ENCODE assay signal across 8 cellular contexts in genomic region chr12:12718853-12719252, GRCh38. TPM values are rescaled to one million over a fixed set of nuclear protein-coding genes. Genes with fewer than 3 reads are reported as not detected.
A peak's percentile ranks its signal among the peaks of the same experiment; 100 is the strongest.
DNase-seq lines count a peak whose midpoint lies in the region; ATAC-seq, FAIRE-seq and TF ChIP-seq lines count a peak whose summit lies in the region.

No MANE protein-coding gene starts in this region.

- H3K36me3 Mint-ChIP-seq in astrocyte (ENCODE audit: low read depth, unreplicated experiment), result peaks cover 5% of the 10 kb centered on the region

- peak overlapping the region; percentile 100 for H3K9ac ChIP-seq in Loucy (ENCODE audit: low read depth, low read length, poor library complexity, severe bottlenecking)
- peak overlapping the region; percentile 98 for H3K9ac ChIP-seq in astrocyte (ENCODE audit: low read length)

- no peaks in the 10 kb centered on the region for H3K9me2 ChIP-seq in Loucy (replicated peaks; ENCODE audit: low read depth, low read length)

- H3K79me2 ChIP-seq in Loucy (ENCODE audit: insufficient read depth, low read length), result peaks cover 79% of the 10 kb centered on the region
- peaks cover 67% of the 10 kb centered on the region for H3K79me2 ChIP-seq in astrocyte (ENCODE audit: insufficient read depth, low read length)

- H3K4me3 Mint-ChIP-seq in astrocyte (ENCODE audit: unreplicated experiment), result peak overlapping the region; percentile 99

- FAIRE-seq in astrocyte (lab: Jason Lieb, UNC), result no peak

- H3K4me3 ChIP-seq in GM06990 (replicated peaks; ENCODE audit: low read depth, low read length) (peak overlapping the region; percentile 97), Loucy (ENCODE audit: low read length, poor library complexity, severe bottlenecking) (peak overlapping the region; percentile 99), astrocyte (ENCODE audit: insufficient read depth, low read depth, low read length) (peak overlapping the region; percentile 93), left lung (peak overlapping the region; percentile 82 to 90), testis (peak overlapping the region; percentile 86 to 98)

- H3K27me3 ChIP-seq in GM06990 (replicated peaks; ENCODE audit: control insufficient read depth, insufficient read depth, low read length), result no peaks in the 10 kb centered on the region
- H3K27me3 ChIP-seq in Loucy (ENCODE audit: insufficient read depth, low read length, poor library complexity, severe bottlenecking), result peaks cover 21% of the 10 kb centered on the region
- H3K27me3 ChIP-seq in astrocyte (ENCODE audit: insufficient read depth, low read length), result no peaks in the 10 kb centered on the region
- H3K27me3 ChIP-seq in left lung, result no peaks in the 10 kb centered on the region
- no peaks in the 10 kb centered on the region for H3K27me3 ChIP-seq in testis

- H3K4me2 ChIP-seq in Loucy (ENCODE audit: low read depth, low read length, poor library complexity, severe bottlenecking) (peak overlapping the region; percentile 91), astrocyte (ENCODE audit: low read length) (peak overlapping the region; percentile 89)

- TF ChIP-seq CTCF in GM06990 (IDR thresholded peaks at IDR 0.05; ENCODE audit: insufficient read depth, low read length, poor library complexity, severe bottlenecking) (no peak), Loucy (conservative IDR thresholded peaks at IDR 0.05; ENCODE audit: low read length) (no peak), astrocyte (IDR thresholded peaks at IDR 0.05; ENCODE audit: insufficient read depth, low read depth, low read length) (no peak), left lung (IDR thresholded peaks at IDR 0.05) (no peak), testis (IDR thresholded peaks at IDR 0.05) (no peak)

- H3K27me3 Mint-ChIP-seq in astrocyte (ENCODE audit: low read depth, unreplicated experiment), result peaks cover 6% of the 10 kb centered on the region

- DNase-seq in GM06990 (ENCODE audit: extremely low read depth, insufficient read length) (no peak), astrocyte (ENCODE audit: low read depth) (no peak), left lung (peak in 1 of 2 donors; percentile 44), testis (no peak), left lobe of liver (ENCODE audit: low spot score) (no peak)

- no peaks in the 10 kb centered on the region for H3K9me3 Mint-ChIP-seq in astrocyte (ENCODE audit: unreplicated experiment)

- H3K9me3 ChIP-seq in Loucy (ENCODE audit: insufficient read depth, low read depth, low read length), result no peaks in the 10 kb centered on the region
- no peaks in the 10 kb centered on the region for H3K9me3 ChIP-seq in astrocyte (ENCODE audit: insufficient read depth, low read depth, low read length)
- no peaks in the 10 kb centered on the region for H3K9me3 ChIP-seq in left lung
- no peaks in the 10 kb centered on the region for H3K9me3 ChIP-seq in testis

- H3K27ac ChIP-seq in astrocyte (ENCODE audit: low read depth, low read length), result peak overlapping the region; percentile 92
- peak overlapping the region; percentile 99 to 100 for H3K27ac ChIP-seq in left lung
- peak overlapping the region; percentile 95 to 100 for H3K27ac ChIP-seq in testis

- ATAC-seq in left lung, result no peak
- no peak for ATAC-seq in left lobe of liver
- ATAC-seq in HG03342 (IDR thresholded peaks at IDR 0.05; ENCODE audit: unreplicated experiment), result no peak
- ATAC-seq in HG02938 (IDR thresholded peaks at IDR 0.05; ENCODE audit: unreplicated experiment), result no peak

- intact Hi-C loops in left lung (cut with DNase I) (no loop called here), testis (cut with DNase I; ENCODE audit: low total_unique reads) (no loop called here)

- H3F3A ChIP-seq in Loucy (ENCODE audit: low read depth), result peaks cover 14% of the 10 kb centered on the region

- H3K27ac Mint-ChIP-seq in astrocyte (ENCODE audit: unreplicated experiment), result peak overlapping the region; percentile 87

- H4K20me1 ChIP-seq in Loucy (ENCODE audit: insufficient read depth, low read length, poor library complexity, severe bottlenecking) (peaks cover 41% of the 10 kb centered on the region), astrocyte (ENCODE audit: insufficient read depth, low read length) (peaks cover 20% of the 10 kb centered on the region)

- WGBS in testis, 2 donors, result 7 to 12% methylated on average over 14 of the region's 14 CpGs

- TF ChIP-seq POLR2A in testis (IDR thresholded peaks at IDR 0.05), result no peak

- no peak overlapping the region for H2AFZ ChIP-seq in Loucy (ENCODE audit: low read length)
- no peak overlapping the region for H2AFZ ChIP-seq in astrocyte (ENCODE audit: low read depth, low read length)

- peaks cover 22% of the 10 kb centered on the region for H3K4me1 Mint-ChIP-seq in astrocyte (ENCODE audit: low read depth, unreplicated experiment)

- peaks cover 40% of the 10 kb centered on the region for H3K4me1 ChIP-seq in Loucy (ENCODE audit: insufficient read depth, low read length, poor library complexity, severe bottlenecking)
- H3K4me1 ChIP-seq in astrocyte (ENCODE audit: insufficient read depth, low read length), result peaks cover 52% of the 10 kb centered on the region
- peaks cover 17 to 74% of the 10 kb centered on the region in 2 donors for H3K4me1 ChIP-seq in left lung
- peaks cover 28% of the 10 kb centered on the region for H3K4me1 ChIP-seq in testis

- H3K36me3 ChIP-seq in GM06990 (ENCODE audit: control insufficient read depth, insufficient read depth, low read length) (no peaks in the 10 kb centered on the region; the same call in none of the 2 replicates), Loucy (ENCODE audit: insufficient read depth, low read length) (peaks cover 38% of the 10 kb centered on the region), astrocyte (ENCODE audit: insufficient read depth, low read length) (peaks cover 15% of the 10 kb centered on the region), left lung (peaks cover 0 to 24% of the 10 kb centered on the region in 2 donors), testis (ENCODE audit: low read depth, missing control alignments) (no peaks in the 10 kb centered on the region)

RNA-seq across cellular contexts. Expression of gene CDKN1B, which starts 1.7 kb away (rescaled TPM):
- 13.4 and 16.7 TPM in 2 replicates for total RNA-seq in astrocyte
- total RNA-seq in left lung, result 10 to 100 TPM; 36.8 to 43.1 TPM
- total RNA-seq in testis, result 10 to 100 TPM; 76.1 to 98.9 TPM
- 59.2 TPM for polyA plus RNA-seq in testis (ENCODE audit: insufficient read depth, low read depth, low replicate concordance)
- total RNA-seq in left lobe of liver, result 25.5 TPM

RNA-seq across cellular contexts. Expression of gene GPR19, which starts 22.9 kb away (rescaled TPM):
- total RNA-seq in astrocyte, result 2.8 and 4.3 TPM in 2 replicates
- under 1 TPM; 0.24 to 0.70 TPM for total RNA-seq in left lung
- 1 to 10 TPM; 2.1 to 2.9 TPM for total RNA-seq in testis
- 4.1 TPM for polyA plus RNA-seq in testis (ENCODE audit: insufficient read depth, low read depth, low replicate concordance)
- total RNA-seq in left lobe of liver, result 0.18 TPM
